Comparison of ENCODE assay signal across 12 cellular contexts in the genomic region with DNA sequence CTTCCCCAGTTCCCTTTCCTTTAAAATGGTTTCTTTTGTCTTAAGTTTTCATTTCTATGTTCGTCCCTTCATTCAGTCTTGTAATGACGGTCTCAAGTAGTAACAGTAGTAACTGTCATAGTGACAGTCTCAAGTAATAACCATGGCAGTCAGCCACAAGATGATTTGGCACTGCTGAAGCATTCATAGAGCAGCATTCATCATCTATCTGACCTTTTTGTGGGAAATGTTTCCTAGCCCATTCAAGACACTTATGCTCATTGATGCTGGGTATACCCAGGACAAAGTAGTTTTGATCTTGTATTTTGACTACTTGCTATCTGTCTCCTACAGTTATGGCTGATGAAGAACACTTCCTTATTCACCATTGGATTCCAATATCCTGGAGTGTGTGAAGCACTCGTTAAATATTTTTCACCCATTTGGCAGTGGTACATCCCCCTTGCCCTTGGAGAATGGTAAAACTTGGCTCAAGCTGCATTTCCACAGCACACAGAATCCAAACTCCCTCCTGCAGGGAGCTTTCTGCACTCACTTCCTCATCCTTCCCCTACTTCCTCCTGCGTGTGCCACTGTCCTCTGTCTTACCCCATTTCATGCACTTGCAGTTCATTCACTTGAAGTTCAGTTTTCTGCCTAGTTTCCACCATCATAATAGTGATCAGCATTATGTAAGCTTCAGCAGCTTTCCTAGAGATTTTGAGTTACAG. TPM values are rescaled to one million over a fixed set of nuclear protein-coding genes. Genes with fewer than 3 reads are reported as not detected.
DNase-seq lines count a peak whose midpoint lies in the region; ATAC-seq and TF ChIP-seq lines count a peak whose summit lies in the region.
"Had no signal": no experiment of that assay in that cellular context is flagged by ENCODE, and none has a peak within 500 bp of the region (broad histone marks: within the 10 kb centered on the region; RNA-seq: fewer than 3 reads in every experiment).

No MANE protein-coding gene starts in this region.

- no peak overlapping the region for H2AFZ ChIP-seq in parathyroid adenoma

- H3K4me2 ChIP-seq in parathyroid adenoma (ENCODE audit: low read length) = no peak overlapping the region

- peak overlapping the region in 6 of 8 donors; percentile 4 to 70 (median 20) for H3K4me3 Mint-ChIP-seq in CD4-positive, alpha-beta memory T cell
- peak overlapping the region in 1 of 2 donors; percentile 8 for H3K4me3 Mint-ChIP-seq in effector memory CD8-positive, alpha-beta T cell

- POLR2A ChIA-PET in CD4-positive, alpha-beta memory T cell (lab: Charles Lee; ENCODE audit: partially characterized antibody) = interaction anchor here (1.0 to 3.9 kb wide), 11 partner anchors 9 to 161 kb away, joined by 3 to 24 read pairs (median 5); partner anchors contain the start of genes GIMAP1, GIMAP2, GIMAP4 and GIMAP6

- H3K4me1 Mint-ChIP-seq in CD4-positive, alpha-beta memory T cell = peaks cover 41 to 66% (median 55%) of the 10 kb centered on the region in 4 donors
- peaks cover 20 to 27% of the 10 kb centered on the region in 2 donors for H3K4me1 Mint-ChIP-seq in effector memory CD8-positive, alpha-beta T cell (ENCODE audit: low read depth in 2 of 2)

- no peaks in the 10 kb centered on the region for H3K27me3 Mint-ChIP-seq in CD4-positive, alpha-beta memory T cell
- H3K27me3 Mint-ChIP-seq in effector memory CD8-positive, alpha-beta T cell = no peaks in the 10 kb centered on the region

- H3K27me3 ChIP-seq in CD4-positive, alpha-beta memory T cell (ENCODE audit: insufficient read depth, low read length) = no peaks in the 10 kb centered on the region
- no peaks in the 10 kb centered on the region for H3K27me3 ChIP-seq in parathyroid adenoma (ENCODE audit: control insufficient read depth, insufficient read depth, low read length)

- peaks cover 30 to 34% of the 10 kb centered on the region in 2 donors for H3K36me3 Mint-ChIP-seq in CD4-positive, alpha-beta memory T cell
- H3K36me3 Mint-ChIP-seq in effector memory CD8-positive, alpha-beta T cell (ENCODE audit: insufficient read depth) = no peaks in the 10 kb centered on the region

- H3K4me3 ChIP-seq in CD4-positive, alpha-beta memory T cell (ENCODE audit: low read length in 2 of 2) = no peak overlapping the region
- no peak overlapping the region for H3K4me3 ChIP-seq in parathyroid adenoma (ENCODE audit: low read depth, low read length)
- H3K4me3 ChIP-seq: SK-N-MC had no signal

- CTCF ChIA-PET in CD4-positive, alpha-beta memory T cell (lab: Charles Lee; ENCODE audit: partially characterized antibody) = interaction anchor here (1.0 to 1.3 kb wide), 2 partner anchors 137 to 144 kb away, joined by 3 to 4 read pairs; no protein-coding TSS in a partner anchor

- peak; percentile 57 for ATAC-seq in effector memory CD8-positive, alpha-beta T cell (replicated peaks)
- ATAC-seq in GM18868 (IDR thresholded peaks at IDR 0.05; ENCODE audit: unreplicated experiment) (no peak), GM21737 (IDR thresholded peaks at IDR 0.05; ENCODE audit: unreplicated experiment) (no peak)

- no peaks in the 10 kb centered on the region for H3K36me3 ChIP-seq in CD4-positive, alpha-beta memory T cell (ENCODE audit: insufficient read depth, low read length)
- no peaks in the 10 kb centered on the region for H3K36me3 ChIP-seq in parathyroid adenoma (ENCODE audit: control insufficient read depth, insufficient read depth, low read length)

- no peak overlapping the region for H3K9ac ChIP-seq in parathyroid adenoma

- peaks cover 0 to 67% (median 53%) of the 10 kb centered on the region in 8 donors for H3K9me3 Mint-ChIP-seq in CD4-positive, alpha-beta memory T cell
- peaks cover 0 to 4% of the 10 kb centered on the region in 2 donors for H3K9me3 Mint-ChIP-seq in effector memory CD8-positive, alpha-beta T cell

- peaks cover 4 to 13% of the 10 kb centered on the region in 2 donors for H3K9me3 ChIP-seq in CD4-positive, alpha-beta memory T cell (ENCODE audit: control insufficient read depth in 1 of 2, low read length in 2 of 2)
- H3K9me3 ChIP-seq in parathyroid adenoma (ENCODE audit: control insufficient read depth, low read length) = no peaks in the 10 kb centered on the region

- no peak for TF ChIP-seq CTCF in parathyroid adenoma (IDR thresholded peaks at IDR 0.05)

- peak overlapping the region; percentile 1 to 93 (median 55) for H3K27ac Mint-ChIP-seq in CD4-positive, alpha-beta memory T cell
- H3K27ac Mint-ChIP-seq in effector memory CD8-positive, alpha-beta T cell = peak overlapping the region; percentile 36 to 87

- intact Hi-C loops in CD4-positive, alpha-beta memory T cell (cut with micrococcal nuclease) = no loop called here

- no peaks in the 10 kb centered on the region for H3K79me2 ChIP-seq in parathyroid adenoma

- no peak for DNase-seq in CD4-positive, alpha-beta memory T cell
- DNase-seq in NOMO-1 treated with DMSO at 0.1 percent for 48 hours (lab: John Stamatoyannopoulos, UW; ENCODE audit: unreplicated experiment) = peak; percentile 66
- no peak for DNase-seq in effector memory CD8-positive, alpha-beta T cell
- no peak for DNase-seq in NCI-H1436 (lab: John Stamatoyannopoulos, UW)
- DNase-seq in NCI-H526 treated with DMSO at 0.1 percent for 48 hours (lab: John Stamatoyannopoulos, UW) = no peak
- DNase-seq: activated effector memory CD4-positive, alpha-beta T cell treated with anti-CD3 and anti-CD28 coated beads, Interleukin-2, amount 50 U/mL, for 16 hours; effector memory CD4-positive, alpha-beta T cell; NCI-H1930 had no signal

- peaks cover 40% of the 10 kb centered on the region for H3K4me1 ChIP-seq in CD4-positive, alpha-beta memory T cell (ENCODE audit: insufficient read depth, low read length)
- H3K4me1 ChIP-seq in parathyroid adenoma = no peaks in the 10 kb centered on the region

- no peak overlapping the region for H3K27ac ChIP-seq in CD4-positive, alpha-beta memory T cell (ENCODE audit: low read depth, low read length)
- H3K27ac ChIP-seq in parathyroid adenoma = peak overlapping the region; percentile 55
- H3K27ac ChIP-seq: SK-N-MC had no signal

RNA-seq across cellular contexts. Expression of gene GIMAP4, which starts 19.0 kb away (rescaled TPM):
- total RNA-seq in CD4-positive, alpha-beta memory T cell = 100 to 1,000 TPM; 418 to 448 TPM
- polyA plus RNA-seq in CD4-positive, alpha-beta memory T cell = 100 to 1,000 TPM; 449 to 613 TPM

RNA-seq across cellular contexts. Expression of gene GIMAP6, which starts 46.0 kb away (rescaled TPM):
- total RNA-seq in CD4-positive, alpha-beta memory T cell = 100 to 1,000 TPM; 158 to 173 TPM
- 100 to 1,000 TPM; 115 to 154 TPM for polyA plus RNA-seq in CD4-positive, alpha-beta memory T cell
